1 cellular context compared by ENCODE assay signal in genomic region chr2:152583512-152584188, GRCh38.
TF ChIP-seq lines count a peak whose summit lies in the region.

No MANE protein-coding gene starts in this region.

TF ChIP-seq in K562, 482 proteins besides CTCF, POLR2A, EP300 and RAD21 (continued from another document and continues in another):
- TF ChIP-seq MITF (IDR thresholded peaks at IDR 0.05): no peak
- TF ChIP-seq ZNF436 (CRISPR knock-in tag; IDR thresholded peaks at IDR 0.05): no peak
- TF ChIP-seq HNRNPL (IDR thresholded peaks at IDR 0.05; ENCODE audit: low read depth, low read length): peak; percentile 69; the same call in 1 of the 2 replicates
- no peak for TF ChIP-seq PTBP1 (IDR thresholded peaks at IDR 0.05; ENCODE audit: low read depth, low read length)
- TF ChIP-seq, protein P1, sequence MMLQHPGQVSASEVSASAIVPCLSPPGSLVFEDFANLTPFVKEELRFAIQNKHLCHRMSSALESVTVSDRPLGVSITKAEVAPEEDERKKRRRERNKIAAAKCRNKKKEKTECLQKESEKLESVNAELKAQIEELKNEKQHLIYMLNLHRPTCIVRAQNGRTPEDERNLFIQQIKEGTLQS (IDR thresholded peaks at IDR 0.05): peak; percentile 27; the same call in 1 of the 2 replicates
- TF ChIP-seq, protein P1 (CRISPR knock-in tag; conservative IDR thresholded peaks at IDR 0.05): no peak
- no peak for TF ChIP-seq ERF (CRISPR knock-in tag; IDR thresholded peaks at IDR 0.05)
- no peak for TF ChIP-seq GTF2F1 (IDR thresholded peaks at IDR 0.05; ENCODE audit: low read depth, low read length)
- TF ChIP-seq TRIM24 (IDR thresholded peaks at IDR 0.05): peak; percentile 53 to 76; a peak in 3 of 4 replicates
- no peak for TF ChIP-seq ZNF41 (CRISPR knock-in tag; conservative IDR thresholded peaks at IDR 0.05)
- TF ChIP-seq MXI1 (IDR thresholded peaks at IDR 0.05; ENCODE audit: low read depth, low read length): no peak
- TF ChIP-seq FUS (optimal IDR thresholded peaks at IDR 0.05; ENCODE audit: low read depth, low read length): no peak
- no peak for TF ChIP-seq ZNF75A (CRISPR knock-in tag; IDR thresholded peaks at IDR 0.05)
- no peak for TF ChIP-seq USF1 (CRISPR knock-in tag; IDR thresholded peaks at IDR 0.05)
- no peak for TF ChIP-seq SMAD2 (IDR thresholded peaks at IDR 0.05; ENCODE audit: low read depth, low read length)
- TF ChIP-seq, protein P2, sequence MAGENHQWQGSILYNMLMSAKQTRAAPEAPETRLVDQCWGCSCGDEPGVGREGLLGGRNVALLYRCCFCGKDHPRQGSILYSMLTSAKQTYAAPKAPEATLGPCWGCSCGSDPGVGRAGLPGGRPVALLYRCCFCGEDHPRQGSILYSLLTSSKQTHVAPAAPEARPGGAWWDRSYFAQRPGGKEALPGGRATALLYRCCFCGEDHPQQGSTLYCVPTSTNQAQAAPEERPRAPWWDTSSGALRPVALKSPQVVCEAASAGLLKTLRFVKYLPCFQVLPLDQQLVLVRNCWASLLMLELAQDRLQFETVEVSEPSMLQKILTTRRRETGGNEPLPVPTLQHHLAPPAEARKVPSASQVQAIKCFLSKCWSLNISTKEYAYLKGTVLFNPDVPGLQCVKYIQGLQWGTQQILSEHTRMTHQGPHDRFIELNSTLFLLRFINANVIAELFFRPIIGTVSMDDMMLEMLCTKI (IDR thresholded peaks at IDR 0.05; ENCODE audit: partially characterized antibody): no peak
- no peak for TF ChIP-seq ZNF354B (CRISPR knock-in tag; IDR thresholded peaks at IDR 0.05)
- no peak for TF ChIP-seq TCF7L2 (IDR thresholded peaks at IDR 0.05; ENCODE audit: low read depth, low read length)
- TF ChIP-seq MEF2D (tag; conservative IDR thresholded peaks at IDR 0.05; ENCODE audit: low read depth): no peak
- no peak for TF ChIP-seq ZBTB8A (IDR thresholded peaks at IDR 0.05; ENCODE audit: partially characterized antibody)
- TF ChIP-seq, protein P3, sequence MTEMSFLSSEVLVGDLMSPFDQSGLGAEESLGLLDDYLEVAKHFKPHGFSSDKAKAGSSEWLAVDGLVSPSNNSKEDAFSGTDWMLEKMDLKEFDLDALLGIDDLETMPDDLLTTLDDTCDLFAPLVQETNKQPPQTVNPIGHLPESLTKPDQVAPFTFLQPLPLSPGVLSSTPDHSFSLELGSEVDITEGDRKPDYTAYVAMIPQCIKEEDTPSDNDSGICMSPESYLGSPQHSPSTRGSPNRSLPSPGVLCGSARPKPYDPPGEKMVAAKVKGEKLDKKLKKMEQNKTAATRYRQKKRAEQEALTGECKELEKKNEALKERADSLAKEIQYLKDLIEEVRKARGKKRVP (CRISPR knock-in tag; IDR thresholded peaks at IDR 0.05): 0 out of 2 replicates have a peak, but pooled peaks have one; percentile 23
- TF ChIP-seq RB1 (IDR thresholded peaks at IDR 0.05; ENCODE audit: low read depth): no peak
- no peak for TF ChIP-seq GABPB1 (CRISPR knock-in tag; IDR thresholded peaks at IDR 0.05)
- no peak for TF ChIP-seq RCOR1 (IDR thresholded peaks at IDR 0.05; ENCODE audit: borderline replicate concordance in 1 of 2, low read depth in 2 of 2, low read length in 2 of 2)
- no peak for TF ChIP-seq OTX1 (CRISPR knock-in tag; IDR thresholded peaks at IDR 0.05)
- TF ChIP-seq SMAD3 (CRISPR knock-in tag; conservative IDR thresholded peaks at IDR 0.05): no peak
- TF ChIP-seq CEBPB (tag; IDR thresholded peaks at IDR 0.05): peak; percentile 43; the same call in 1 of the 2 replicates
- no peak for TF ChIP-seq SETDB1 (IDR thresholded peaks at IDR 0.05; ENCODE audit: low read length)
- TF ChIP-seq, protein P4, sequence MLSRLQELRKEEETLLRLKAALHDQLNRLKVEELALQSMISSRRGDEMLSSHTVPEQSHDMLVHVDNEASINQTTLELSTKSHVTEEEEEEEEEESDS (CRISPR knock-in tag; IDR thresholded peaks at IDR 0.05): no peak
- TF ChIP-seq PHB (CRISPR knock-in tag; IDR thresholded peaks at IDR 0.05): no peak
- no peak for TF ChIP-seq GATA2 (CRISPR knock-in tag; IDR thresholded peaks at IDR 0.05)
- no peak for TF ChIP-seq RBM22 (IDR thresholded peaks at IDR 0.05; ENCODE audit: low read depth, low read length, poor library complexity, severe bottlenecking)
- peak; percentile 75 for TF ChIP-seq HDAC2 (IDR thresholded peaks at IDR 0.05)
- TF ChIP-seq ZC3H8 (IDR thresholded peaks at IDR 0.05): no peak
- TF ChIP-seq NR4A1 (CRISPR knock-in tag; IDR thresholded peaks at IDR 0.05): no peak
- no peak for TF ChIP-seq NR4A1 (tag; IDR thresholded peaks at IDR 0.05)
- TF ChIP-seq HCFC1 (IDR thresholded peaks at IDR 0.05; ENCODE audit: low read depth, low read length): no peak
- 0 out of 2 replicates have a peak, but pooled peaks have one; percentile 29 for TF ChIP-seq SMAD4 (CRISPR knock-in tag; conservative IDR thresholded peaks at IDR 0.05)
- TF ChIP-seq ARID3B (CRISPR knock-in tag; IDR thresholded peaks at IDR 0.05; ENCODE audit: borderline replicate concordance): no peak
- TF ChIP-seq RBM17 (IDR thresholded peaks at IDR 0.05; ENCODE audit: borderline replicate concordance, low read depth, low read length): no peak
- no peak for TF ChIP-seq ASH1L (IDR thresholded peaks at IDR 0.05; ENCODE audit: borderline replicate concordance, low read depth, partially characterized antibody)
- TF ChIP-seq ZC3H4 (CRISPR knock-in tag; IDR thresholded peaks at IDR 0.05; ENCODE audit: borderline replicate concordance): no peak
- no peak for TF ChIP-seq ZNF140 (CRISPR knock-in tag; IDR thresholded peaks at IDR 0.05)
- peak; percentile 60 for TF ChIP-seq L3MBTL2 (IDR thresholded peaks at IDR 0.05)
- no peak for TF ChIP-seq ZNF830 (CRISPR knock-in tag; IDR thresholded peaks at IDR 0.05)
- TF ChIP-seq KLF16 (IDR thresholded peaks at IDR 0.05): 0 out of 2 replicates have a peak, but pooled peaks have one; percentile 17
- TF ChIP-seq CREB1 (IDR thresholded peaks at IDR 0.05): no peak
- TF ChIP-seq CREB1 (CRISPR knock-in tag; IDR thresholded peaks at IDR 0.05): no peak
- no peak for TF ChIP-seq MCM3 (IDR thresholded peaks at IDR 0.05)
- TF ChIP-seq, protein P5, sequence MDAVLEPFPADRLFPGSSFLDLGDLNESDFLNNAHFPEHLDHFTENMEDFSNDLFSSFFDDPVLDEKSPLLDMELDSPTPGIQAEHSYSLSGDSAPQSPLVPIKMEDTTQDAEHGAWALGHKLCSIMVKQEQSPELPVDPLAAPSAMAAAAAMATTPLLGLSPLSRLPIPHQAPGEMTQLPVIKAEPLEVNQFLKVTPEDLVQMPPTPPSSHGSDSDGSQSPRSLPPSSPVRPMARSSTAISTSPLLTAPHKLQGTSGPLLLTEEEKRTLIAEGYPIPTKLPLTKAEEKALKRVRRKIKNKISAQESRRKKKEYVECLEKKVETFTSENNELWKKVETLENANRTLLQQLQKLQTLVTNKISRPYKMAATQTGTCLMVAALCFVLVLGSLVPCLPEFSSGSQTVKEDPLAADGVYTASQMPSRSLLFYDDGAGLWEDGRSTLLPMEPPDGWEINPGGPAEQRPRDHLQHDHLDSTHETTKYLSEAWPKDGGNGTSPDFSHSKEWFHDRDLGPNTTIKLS (IDR thresholded peaks at IDR 0.05; ENCODE audit: borderline replicate concordance, low read depth): 0 out of 2 replicates have a peak, but pooled peaks have one; percentile 30
- peak; percentile 57; the same call in 1 of the 2 replicates for TF ChIP-seq MTA2 (IDR thresholded peaks at IDR 0.05; ENCODE audit: low read depth)
- peak; percentile 69; the same call in 1 of the 2 replicates for TF ChIP-seq FOXJ2 (tag; IDR thresholded peaks at IDR 0.05)
- TF ChIP-seq ILK (tag; IDR thresholded peaks at IDR 0.05; ENCODE audit: borderline replicate concordance, low read depth): no peak
- TF ChIP-seq TARDBP (IDR thresholded peaks at IDR 0.05): no peak
- no peak for TF ChIP-seq ZNF444 (CRISPR knock-in tag; IDR thresholded peaks at IDR 0.05)
- no peak for TF ChIP-seq FOXK2 (conservative IDR thresholded peaks at IDR 0.05 in 1 of 2, IDR thresholded peaks at IDR 0.05 in 1 of 2; ENCODE audit: low read depth in 2 of 2)
- no peak for TF ChIP-seq HLTF (IDR thresholded peaks at IDR 0.05)
- no peak for TF ChIP-seq E2F3 (CRISPR knock-in tag; IDR thresholded peaks at IDR 0.05)
- no peak for TF ChIP-seq ELK3 (CRISPR knock-in tag; IDR thresholded peaks at IDR 0.05)
- no peak for TF ChIP-seq ARHGAP35 (IDR thresholded peaks at IDR 0.05; ENCODE audit: partially characterized antibody)
- TF ChIP-seq BRF1 (IDR thresholded peaks at IDR 0.05; ENCODE audit: borderline replicate concordance, extremely low read depth, insufficient read length): no peak
- TF ChIP-seq XRCC3 (IDR thresholded peaks at IDR 0.05): no peak
- TF ChIP-seq KDM1A (IDR thresholded peaks at IDR 0.05): 0 out of 4 replicates have a peak, but pooled peaks of 1 of the 2 experiments have one; percentile 24
- TF ChIP-seq CBX2 (IDR thresholded peaks at IDR 0.05; ENCODE audit: insufficient read depth, low read length, poor library complexity, severe bottlenecking): no peak
- peak; percentile 94 for TF ChIP-seq ARID1B (IDR thresholded peaks at IDR 0.05)
- 0 out of 2 replicates have a peak, but pooled peaks have one; percentile 37 for TF ChIP-seq POLR2AphosphoS5 (IDR thresholded peaks at IDR 0.05; ENCODE audit: control insufficient read depth, insufficient read depth, low read depth, low read length)
- TF ChIP-seq SMARCC2 (IDR thresholded peaks at IDR 0.05; ENCODE audit: low read depth): peak; percentile 84; the same call in 1 of the 2 replicates
- no peak for TF ChIP-seq JUN (IDR thresholded peaks at IDR 0.05; ENCODE audit: borderline replicate concordance, low read depth, low read length)
- no peak for TF ChIP-seq JUN (CRISPR knock-in tag; IDR thresholded peaks at IDR 0.05; ENCODE audit: borderline replicate concordance)
- TF ChIP-seq SREBF2 (CRISPR knock-in tag; IDR thresholded peaks at IDR 0.05): no peak
- 0 out of 2 replicates have a peak, but pooled peaks have one; percentile 25 for TF ChIP-seq TRIM28 (IDR thresholded peaks at IDR 0.05)
- TF ChIP-seq E4F1 (CRISPR knock-in tag; IDR thresholded peaks at IDR 0.05; ENCODE audit: borderline replicate concordance): no peak
- TF ChIP-seq CBFA2T3 (IDR thresholded peaks at IDR 0.05): peak; percentile 84
- TF ChIP-seq ZBTB17 (CRISPR knock-in tag; IDR thresholded peaks at IDR 0.05): no peak
- peak; percentile 94 for TF ChIP-seq C11orf30 (IDR thresholded peaks at IDR 0.05; ENCODE audit: low read depth)
